10 cellular contexts compared by ENCODE assay signal in genomic region chr6:89895273-89895874, GRCh38. TPM values are rescaled to one million over a fixed set of nuclear protein-coding genes. Genes with fewer than 3 reads are reported as not detected.
DNase-seq lines count a peak whose midpoint lies in the region; ATAC-seq and TF ChIP-seq lines count a peak whose summit lies in the region.
"Had no signal": no experiment of that assay in that cellular context is flagged by ENCODE, and none has a peak within 500 bp of the region (broad histone marks: within the 10 kb centered on the region; RNA-seq: fewer than 3 reads in every experiment).

No MANE protein-coding gene starts in this region.

- TF ChIP-seq CTCF in fibroblast of mammary gland (conservative IDR thresholded peaks at IDR 0.05; ENCODE audit: control insufficient read depth, insufficient read depth, low read depth, low read length), result no peak
- TF ChIP-seq CTCF in osteoblast (IDR thresholded peaks at IDR 0.05; ENCODE audit: extremely low read depth, low read depth, low read length), result no peak
- no peak for TF ChIP-seq CTCF in gastrocnemius medialis (IDR thresholded peaks at IDR 0.05 in 4 of 5, conservative IDR thresholded peaks at IDR 0.05 in 1 of 5)

- H3K27me3 ChIP-seq in HAP-1 (ENCODE audit: low read depth), result no peaks in the 10 kb centered on the region
- peaks cover 4% of the 10 kb centered on the region for H3K27me3 ChIP-seq in osteoblast (ENCODE audit: insufficient read depth, low read length)
- H3K27me3 ChIP-seq in gastrocnemius medialis, result peaks cover 14 to 21% (median 17%) of the 10 kb centered on the region in 3 donors

- no peaks in the 10 kb centered on the region for H3K36me3 ChIP-seq in HAP-1 (replicated peaks)
- H3K36me3 ChIP-seq in osteoblast (ENCODE audit: insufficient read depth, low read length), result no peaks in the 10 kb centered on the region
- H3K36me3 ChIP-seq in gastrocnemius medialis, result no peaks in the 10 kb centered on the region

- in situ Hi-C loops in HAP-1 (cut with MboI; ENCODE audit: low sequenced_read_pairs) (no loop called here), gastrocnemius medialis (cut with MboI; ENCODE audit: low sequenced_read_pairs in 4 of 4) (no loop called here)

- intact Hi-C loops in gastrocnemius medialis (cut with DNase I; ENCODE audit: low total_unique reads), result no loop called here

- H3K4me1 ChIP-seq in HAP-1, result peaks cover 8% of the 10 kb centered on the region
- no peaks in the 10 kb centered on the region for H3K4me1 ChIP-seq in osteoblast (ENCODE audit: insufficient read depth, low read length)
- no peaks in the 10 kb centered on the region for H3K4me1 ChIP-seq in gastrocnemius medialis

- no peak overlapping the region for H3K4me2 ChIP-seq in osteoblast (ENCODE audit: insufficient read depth, low read length)
- H3K4me2 ChIP-seq: KMS-11 had no signal

- no peak overlapping the region for H3K27ac ChIP-seq in osteoblast (ENCODE audit: low read depth, low read length)
- H3K27ac ChIP-seq in gastrocnemius medialis, result no peak overlapping the region
- H3K27ac ChIP-seq: KMS-11 had no signal

- no peaks in the 10 kb centered on the region for H3K79me2 ChIP-seq in osteoblast (ENCODE audit: insufficient read depth, low read length)

- H3K4me3 ChIP-seq in HAP-1 (no peak overlapping the region), fibroblast of mammary gland (ENCODE audit: control insufficient read depth, low read depth, low read length) (no peak overlapping the region), osteoblast (ENCODE audit: insufficient read depth, low read length) (no peak overlapping the region), gastrocnemius medialis (no peak overlapping the region)
- H3K4me3 ChIP-seq: lung had no signal

- ATAC-seq in HG03139 (IDR thresholded peaks at IDR 0.05; ENCODE audit: unreplicated experiment) (no peak), gastrocnemius medialis (no peak)

- no peak for TF ChIP-seq POLR2A in gastrocnemius medialis (IDR thresholded peaks at IDR 0.05)

- DNase-seq in HAP-1 (ENCODE audit: low spot score in 2 of 2) (peak; percentile 43 to 70), RKO (ENCODE audit: low spot score) (peak; percentile 60), fibroblast of mammary gland (ENCODE audit: low read depth) (peak; percentile 54), osteoblast (ENCODE audit: insufficient read length, low spot score, missing footprints) (peak; percentile 69), gastrocnemius medialis (no peak), SKM-1 treated with dmso at 0.1 percent for 144 hours (lab: John Stamatoyannopoulos, UW; ENCODE audit: unreplicated experiment) (no peak)
- no peak for DNase-seq in central memory CD4-positive, alpha-beta T cell

- H3K9me3 ChIP-seq in HAP-1, result no peaks in the 10 kb centered on the region
- no peaks in the 10 kb centered on the region for H3K9me3 ChIP-seq in osteoblast (ENCODE audit: low read depth, low read length)
- H3K9me3 ChIP-seq in gastrocnemius medialis, result no peaks in the 10 kb centered on the region

- H2AFZ ChIP-seq in osteoblast (ENCODE audit: low read length), result no peak overlapping the region

- H4K20me1 ChIP-seq in osteoblast (ENCODE audit: insufficient read depth, low read length), result no peaks in the 10 kb centered on the region

RNA-seq across cellular contexts. Expression of gene GJA10, which starts 1.1 kb away (rescaled TPM):
- total RNA-seq in osteoblast, result not detected in 2 replicates
- not detected for total RNA-seq in gastrocnemius medialis
- total RNA-seq: lung had no signal

Comparison
In these comparisons a context has a peak if more than half of its experiments do, and no peak if none do; other contexts are left out.
1. DNase-seq: peak in HAP-1 (2 of 2), RKO (single experiment), fibroblast of mammary gland (single experiment) and osteoblast (single experiment); none in central memory CD4-positive, alpha-beta T cell (single experiment), gastrocnemius medialis (0 of 2) and SKM-1 treated with dmso at 0.1 percent for 144 hours (single experiment).